In genomic region chr3:150737874-150738679, GRCh38 we compare ENCODE assay signal across 10 cellular contexts. TPM values are rescaled to one million over a fixed set of nuclear protein-coding genes. Genes with fewer than 3 reads are reported as not detected.
DNase-seq lines count a peak whose midpoint lies in the region; ATAC-seq and TF ChIP-seq lines count a peak whose summit lies in the region.
"Had no signal": no experiment of that assay in that cellular context is flagged by ENCODE, and none has a peak within 500 bp of the region (broad histone marks: within the 10 kb centered on the region; RNA-seq: fewer than 3 reads in every experiment).

No MANE protein-coding gene starts in this region.

- intact Hi-C loops in ovary (cut with DNase I) (no loop called here), posterior cingulate gyrus (cut with DNase I) (no loop called here)

- DNase-seq in activated naive CD4-positive, alpha-beta T cell treated with Interleukin-2 at 50 U/mL for 16 hours: peak; percentile 59
- no peak for DNase-seq in activated naive CD4-positive, alpha-beta T cell (lab: John Stamatoyannopoulos, UW)
- peak; percentile 82 for DNase-seq in HT-29 (ENCODE audit: low spot score)
- DNase-seq in activated naive CD8-positive, alpha-beta T cell treated with anti-CD3 and anti-CD28 coated beads, Interleukin-2, amount 10 ng/mL, durations not matched to agents 7 days and 5 days: no peak
- peak in 4 of 5 donors; percentile 41 to 61 (median 53) for DNase-seq in ovary
- DNase-seq in posterior cingulate gyrus: no peak
- DNase-seq in right atrium auricular region (ENCODE audit: low spot score): no peak
- DNase-seq: DND-41 had no signal

- no peaks in the 10 kb centered on the region for H3K9me3 Mint-ChIP-seq in activated naive CD8-positive, alpha-beta T cell treated with anti-CD3 and anti-CD28 coated beads, Interleukin-2, amount 10 ng/mL, durations not matched to agents 7 days and 5 days

- no peak for TF ChIP-seq POLR2A in ovary (IDR thresholded peaks at IDR 0.05)

- H3K27me3 ChIP-seq in ovary (no peaks in the 10 kb centered on the region), right atrium auricular region (no peaks in the 10 kb centered on the region)

- no peak for TF ChIP-seq EP300 in ovary (IDR thresholded peaks at IDR 0.05)

- H3K27ac ChIP-seq in ovary (peak overlapping the region; percentile 46 to 69), right atrium auricular region (peak overlapping the region in 1 of 2 donors; percentile 16)
- H3K27ac ChIP-seq: VCaP had no signal

- H3K4me3 ChIP-seq in ovary (no peak overlapping the region), right atrium auricular region (no peak overlapping the region)

- H3K9me3 ChIP-seq in ovary (no peaks in the 10 kb centered on the region), right atrium auricular region (no peaks in the 10 kb centered on the region)

- ATAC-seq in activated naive CD8-positive, alpha-beta T cell treated with anti-CD3 and anti-CD28 coated beads, Interleukin-2, amount 10 ng/mL, durations not matched to agents 7 days and 5 days (ENCODE audit: low read depth): peak; percentile 27
- ATAC-seq in HG02938 (IDR thresholded peaks at IDR 0.05; ENCODE audit: unreplicated experiment): no peak

- 13 to 35% (median 21%) methylated on average over 2 of the region's 2 CpGs for WGBS in ovary, 3 donors

- TF ChIP-seq CTCF in ovary (IDR thresholded peaks at IDR 0.05) (no peak), right atrium auricular region (IDR thresholded peaks at IDR 0.05) (no peak)

- peaks cover 34% of the 10 kb centered on the region for H3K4me1 Mint-ChIP-seq in activated naive CD8-positive, alpha-beta T cell treated with anti-CD3 and anti-CD28 coated beads, Interleukin-2, amount 10 ng/mL, durations not matched to agents 7 days and 5 days

- peaks cover 25% of the 10 kb centered on the region for H3K36me3 Mint-ChIP-seq in activated naive CD8-positive, alpha-beta T cell treated with anti-CD3 and anti-CD28 coated beads, Interleukin-2, amount 10 ng/mL, durations not matched to agents 7 days and 5 days

- H3K27me3 Mint-ChIP-seq in activated naive CD8-positive, alpha-beta T cell treated with anti-CD3 and anti-CD28 coated beads, Interleukin-2, amount 10 ng/mL, durations not matched to agents 7 days and 5 days: no peaks in the 10 kb centered on the region

- no peak overlapping the region for H3K4me3 Mint-ChIP-seq in activated naive CD8-positive, alpha-beta T cell treated with anti-CD3 and anti-CD28 coated beads, Interleukin-2, amount 10 ng/mL, durations not matched to agents 7 days and 5 days

- POLR2A ChIA-PET in activated naive CD8-positive, alpha-beta T cell treated with anti-CD3 and anti-CD28 coated beads, Interleukin-2, amount 10 ng/mL, durations not matched to agents 7 days and 5 days (lab: Charles Lee): interaction anchor here (1.0 to 1.1 kb wide), 3 partner anchors 22 to 25 kb away, joined by 3 to 5 read pairs (median 3); partner anchors contain the start of gene SIAH2

- H3K27ac Mint-ChIP-seq in activated naive CD8-positive, alpha-beta T cell treated with anti-CD3 and anti-CD28 coated beads, Interleukin-2, amount 10 ng/mL, durations not matched to agents 7 days and 5 days: no peak overlapping the region

- H3K4me1 ChIP-seq in ovary (ENCODE audit: insufficient read depth) (peaks cover 20% of the 10 kb centered on the region), right atrium auricular region (peaks cover 0 to 25% of the 10 kb centered on the region in 2 donors)

- H3K36me3 ChIP-seq in ovary: no peaks in the 10 kb centered on the region
- peaks cover 9% of the 10 kb centered on the region for H3K36me3 ChIP-seq in right atrium auricular region

RNA-seq across cellular contexts. Expression of gene SIAH2, which starts 24.9 kb away (rescaled TPM):
- 117 and 133 TPM in 2 replicates for total RNA-seq in HT-29 (2014; rRNA removed; shearing (Covaris generic))
- total RNA-seq in activated naive CD8-positive, alpha-beta T cell treated with anti-CD3 and anti-CD28 coated beads, Interleukin-2, amount 10 ng/mL, durations not matched to agents 7 days and 5 days: 10 to 100 TPM; 28.3 TPM
- total RNA-seq in ovary: 10 to 100 TPM; 26.6 to 98.7 (median 37.1) TPM
- 10 to 100 TPM; 18.0 to 40.7 TPM for polyA plus RNA-seq in ovary
- total RNA-seq in right atrium auricular region: 10 to 100 TPM; 14.8 to 30.0 TPM

RNA-seq across cellular contexts. Expression of gene ERICH6, which starts 34.4 kb away (rescaled TPM):
- not detected in 2 replicates for total RNA-seq in HT-29 (2014; rRNA removed; shearing (Covaris generic))
- total RNA-seq in activated naive CD8-positive, alpha-beta T cell treated with anti-CD3 and anti-CD28 coated beads, Interleukin-2, amount 10 ng/mL, durations not matched to agents 7 days and 5 days: under 1 TPM in 1 of 2 experiments, not detected in 1; 0.23 TPM
- total RNA-seq in ovary (1 to 10 TPM in 1 of 7 donors, under 1 TPM in 2, not detected in 4; 0.36 to 1.3 (median 0.51) TPM), right atrium auricular region (not detected)
- under 1 TPM in 1 of 2 donors, not detected in 1; 0.04 TPM for polyA plus RNA-seq in ovary

Comparison
In these comparisons a context has a peak if more than half of its experiments do, and no peak if none do; other contexts are left out.
1. DNase-seq: peak in activated naive CD4-positive, alpha-beta T cell treated with Interleukin-2 at 50 U/mL for 16 hours (single experiment), HT-29 (single experiment) and ovary (4 of 5); none in activated naive CD4-positive, alpha-beta T cell (0 of 4), activated naive CD8-positive, alpha-beta T cell treated with anti-CD3 and anti-CD28 coated beads, Interleukin-2, amount 10 ng/mL, durations not matched to agents 7 days and 5 days (single experiment), posterior cingulate gyrus (0 of 10) and right atrium auricular region (single experiment).